In genomic region chr7:139118234-139118802, GRCh38 we compare ENCODE assay signal across 8 cellular contexts. TPM values are rescaled to one million over a fixed set of nuclear protein-coding genes. Genes with fewer than 3 reads are reported as not detected.
DNase-seq lines count a peak whose midpoint lies in the region; ATAC-seq, FAIRE-seq and TF ChIP-seq lines count a peak whose summit lies in the region.

No MANE protein-coding gene starts in this region.

- TF ChIP-seq POLR2A in endothelial cell of umbilical vein (IDR thresholded peaks at IDR 0.05; ENCODE audit: low read depth, low read length): no peak

- no peak for TF ChIP-seq CTCF in PC-9 (conservative IDR thresholded peaks at IDR 0.05)
- TF ChIP-seq CTCF in endothelial cell of umbilical vein (IDR thresholded peaks at IDR 0.05; ENCODE audit: extremely low read depth in 1 of 2, insufficient read depth in 1 of 2, low read depth in 1 of 2, low read length in 2 of 2): peak in 1 of 2 donors; percentile 13
- no peak for TF ChIP-seq CTCF in type B pancreatic cell (conservative IDR thresholded peaks at IDR 0.05)

- H3K27me3 Mint-ChIP-seq in type B pancreatic cell: peaks cover 23% of the 10 kb centered on the region

- no peaks in the 10 kb centered on the region for H3K9me2 ChIP-seq in PC-9 (ENCODE audit: insufficient read depth)

- H3K27me3 ChIP-seq in PC-9 (ENCODE audit: insufficient read depth, low read depth): no peaks in the 10 kb centered on the region
- H3K27me3 ChIP-seq in endothelial cell of umbilical vein (ENCODE audit: control insufficient read depth in 2 of 2, insufficient read depth in 2 of 2, low read length in 2 of 2): peaks cover 0 to 2% of the 10 kb centered on the region in 2 experiments

- H3K4me3 Mint-ChIP-seq in type B pancreatic cell: no peak overlapping the region

- no peaks in the 10 kb centered on the region for H3K9me1 ChIP-seq in endothelial cell of umbilical vein (replicated peaks; ENCODE audit: control insufficient read depth, extremely low read depth, insufficient read depth, low read length)

- H3K9me3 Mint-ChIP-seq in type B pancreatic cell: no peaks in the 10 kb centered on the region

- H3K27ac ChIP-seq in PC-9 (peak overlapping the region; percentile 37), endothelial cell of umbilical vein (ENCODE audit: insufficient read depth, low read depth, low read length) (no peak overlapping the region)

- H3K4me3 ChIP-seq in PC-9 (peak overlapping the region; percentile 30; the same call in 1 of the 2 replicates), endothelial cell of umbilical vein (replicated peaks in 1 of 3; ENCODE audit: insufficient read depth in 1 of 3, low read depth in 1 of 3, low read length in 3 of 3) (no peak overlapping the region)

- no peaks in the 10 kb centered on the region for H3K9me3 ChIP-seq in PC-9 (ENCODE audit: insufficient read depth, low read depth)
- H3K9me3 ChIP-seq in endothelial cell of umbilical vein (replicated peaks; ENCODE audit: control insufficient read depth, insufficient read depth, low read length): no peaks in the 10 kb centered on the region

- peak; percentile 86 for FAIRE-seq in endothelial cell of umbilical vein (lab: Jason Lieb, UNC)

- intact Hi-C loops in PC-9 (cut with micrococcal nuclease; ENCODE audit: unreplicated experiment) (no loop called here), endothelial cell of umbilical vein (cut with micrococcal nuclease) (loop anchor here (1.0 kb wide), 1 partner anchor 9 kb away; the partner anchor contains the start of gene ZC3HAV1)

- H4K20me1 ChIP-seq in PC-9 (ENCODE audit: insufficient read depth) (no peaks in the 10 kb centered on the region), endothelial cell of umbilical vein (replicated peaks; ENCODE audit: control insufficient read depth, extremely low read depth, insufficient read depth, low read length) (no peaks in the 10 kb centered on the region)

- peaks cover 4% of the 10 kb centered on the region for H3K4me1 Mint-ChIP-seq in type B pancreatic cell (ENCODE audit: unreplicated experiment)

- dilution Hi-C loops in endothelial cell of umbilical vein (cut with MboI; ENCODE audit: extremely low pct_ligation_motif_present, low sequenced_read_pairs): no loop called here

- ATAC-seq in GM18511 (IDR thresholded peaks at IDR 0.05; ENCODE audit: unreplicated experiment): peak; percentile 70
- peak; percentile 78 for ATAC-seq in HG02852 (IDR thresholded peaks at IDR 0.05; ENCODE audit: unreplicated experiment)

- peaks cover 27% of the 10 kb centered on the region for H3K4me1 ChIP-seq in PC-9 (replicated peaks; ENCODE audit: insufficient read depth)
- H3K4me1 ChIP-seq in endothelial cell of umbilical vein (ENCODE audit: control insufficient read depth, extremely low read depth, insufficient read depth, low read length): peaks cover 16% of the 10 kb centered on the region

- H3K36me3 Mint-ChIP-seq in type B pancreatic cell: no peaks in the 10 kb centered on the region

- POLR2A ChIA-PET in PC-9 (lab: Charles Lee; ENCODE audit: unreplicated experiment) (interaction anchor here (0.6 kb wide), 1 partner anchor 366 kb away, joined by 4 read pairs; no protein-coding TSS in a partner anchor), endothelial cell of umbilical vein (lab: Charles Lee) (no interaction called here)

- H3K79me2 ChIP-seq in PC-9 (ENCODE audit: low read depth): no peaks in the 10 kb centered on the region
- no peaks in the 10 kb centered on the region for H3K79me2 ChIP-seq in endothelial cell of umbilical vein (ENCODE audit: control insufficient read depth, insufficient read depth, low read length)

- H3F3A ChIP-seq in PC-9 (ENCODE audit: insufficient read depth, low read depth): peaks cover 22% of the 10 kb centered on the region

- BruUV-seq in PC-9 (replicated peaks; lab: Mats Ljungman, UMichigan) (no TSS peak), endothelial cell of umbilical vein (replicated peaks; lab: Mats Ljungman, UMichigan) (no TSS peak)

- CTCF ChIA-PET in PC-9 (lab: Charles Lee): no interaction called here
- CTCF ChIA-PET in endothelial cell of umbilical vein (lab: Charles Lee): interaction anchor here (0.6 to 1.9 kb wide), 7 partner anchors 9 to 232 kb away, joined by 3 to 5 read pairs (median 3); a partner anchor contains a TSS

- H3K27ac Mint-ChIP-seq in type B pancreatic cell: peak overlapping the region; percentile 16

- DNase-seq in A172 (ENCODE audit: low spot score) (peak; percentile 74), PC-9 (peak; percentile 46 to 98), endothelial cell of umbilical vein (ENCODE audit: low read depth, low spot score) (peak; percentile 86), type B pancreatic cell (ENCODE audit: extremely low spot score, unreplicated experiment) (no peak), NAMALWA (ENCODE audit: low spot score) (no peak), cerebellar nuclear complex (lab: John Stamatoyannopoulos, UW) (no peak)

- H3K36me3 ChIP-seq in PC-9 (ENCODE audit: low read depth) (no peaks in the 10 kb centered on the region), endothelial cell of umbilical vein (ENCODE audit: control insufficient read depth in 2 of 2, extremely low read depth in 1 of 2, insufficient read depth in 2 of 2, low read length in 2 of 2) (no peaks in the 10 kb centered on the region)

- peak overlapping the region; percentile 67 for H3K4me2 ChIP-seq in PC-9
- peak overlapping the region; percentile 39 for H3K4me2 ChIP-seq in endothelial cell of umbilical vein (ENCODE audit: insufficient read depth, low read length)

- H2AFZ ChIP-seq in PC-9 (no peak overlapping the region), endothelial cell of umbilical vein (ENCODE audit: low read depth, low read length) (no peak overlapping the region)

- no peak overlapping the region for H3K9ac ChIP-seq in endothelial cell of umbilical vein (replicated peaks; ENCODE audit: extremely low read depth, insufficient read depth, low read length)

TF ChIP-seq in endothelial cell of umbilical vein, 7 proteins besides CTCF, POLR2A, EP300 and RAD21:
- peak; percentile 46 for TF ChIP-seq GATA2 (IDR thresholded peaks at IDR 0.05; ENCODE audit: insufficient read depth, insufficient read length, low read depth, low read length)
- TF ChIP-seq JUN (IDR thresholded peaks at IDR 0.05; ENCODE audit: borderline replicate concordance, insufficient read depth, insufficient read length, low read depth): peak; percentile 85
- no peak for TF ChIP-seq MAX (IDR thresholded peaks at IDR 0.05; ENCODE audit: insufficient read depth, insufficient read length)
- no peak for TF ChIP-seq EZH2 (IDR thresholded peaks at IDR 0.05; ENCODE audit: borderline replicate concordance, low read depth, low read length, severe bottlenecking)
- TF ChIP-seq FOS (IDR thresholded peaks at IDR 0.05; ENCODE audit: borderline replicate concordance, insufficient read depth, low read length): peak; percentile 98
- TF ChIP-seq POLR2AphosphoS5 (IDR thresholded peaks at IDR 0.05; ENCODE audit: insufficient read depth, low read depth, low read length): peak; percentile 79
- no peak for TF ChIP-seq MYC (IDR thresholded peaks at IDR 0.05; ENCODE audit: low read depth, low read length)

RNA-seq across cellular contexts. Expression of gene ZC3HAV1, which starts 8.8 kb away (rescaled TPM):
- 20.7 and 25.4 TPM in 2 replicates for total RNA-seq in A172 (2014; rRNA removed; shearing (Covaris generic))
- 30.8 and 36.7 TPM in 2 replicates for total RNA-seq in PC-9 (2021)
- total RNA-seq in endothelial cell of umbilical vein: 36.8 and 37.7 TPM in 2 replicates
- 15.6 and 17.1 TPM in 2 replicates for polyA plus RNA-seq in endothelial cell of umbilical vein
- 16.8 and 17.6 TPM in 2 replicates for polyA plus RNA-seq in endothelial cell of umbilical vein (2011; cell fraction: cytosol; rRNA removed)
- polyA plus RNA-seq in endothelial cell of umbilical vein (2011; cell fraction: nucleus; rRNA removed): 11.9 and 13.2 TPM in 2 replicates
- polyA plus RNA-seq in endothelial cell of umbilical vein (2012): 17.3 and 20.4 TPM in 2 replicates
- 40.7 and 44.3 TPM in 2 replicates for polyA minus RNA-seq in endothelial cell of umbilical vein
- polyA minus RNA-seq in endothelial cell of umbilical vein (2011; cell fraction: cytosol; rRNA and poly(A)+ RNA removed): 24.1 TPM
- 20.3 and 20.7 TPM in 2 replicates for polyA minus RNA-seq in endothelial cell of umbilical vein (2011; cell fraction: nucleus; rRNA and poly(A)+ RNA removed)
- total RNA-seq in type B pancreatic cell (ENCODE audit: low replicate concordance): 20.7 and 30.5 TPM in 2 replicates

Comparison
In these comparisons a context has a peak if more than half of its experiments do, and no peak if none do; other contexts are left out.
1. DNase-seq: peak in A172 (single experiment), PC-9 (2 of 2) and endothelial cell of umbilical vein (single experiment); none in type B pancreatic cell (single experiment), NAMALWA (single experiment) and cerebellar nuclear complex (0 of 2).